Comparison of ENCODE assay signal across 14 cellular contexts in the genomic region with DNA sequence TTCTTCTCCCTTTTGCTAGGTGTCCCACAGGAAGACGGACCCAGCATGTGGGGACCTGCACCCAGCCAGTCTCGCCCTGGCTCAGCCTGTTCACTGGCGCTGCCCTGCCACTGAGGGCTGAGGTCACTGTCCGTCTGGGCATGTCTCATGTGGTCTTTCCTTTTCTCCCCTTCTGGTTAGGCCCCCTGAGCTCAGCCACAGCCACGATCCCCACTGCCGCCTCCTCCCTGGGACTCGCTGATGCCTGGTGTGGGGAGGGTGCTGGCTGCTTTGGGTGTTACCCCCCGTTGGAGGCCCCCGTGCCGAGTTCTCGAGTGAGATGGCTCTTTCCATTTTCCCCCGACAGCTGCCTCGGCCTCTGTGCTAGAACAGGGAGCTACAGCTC. TPM values are rescaled to one million over a fixed set of nuclear protein-coding genes. Genes with fewer than 3 reads are reported as not detected.
A peak's percentile ranks its signal among the peaks of the same experiment; 100 is the strongest.
DNase-seq lines count a peak whose midpoint lies in the region; ATAC-seq and TF ChIP-seq lines count a peak whose summit lies in the region.
"Had no signal": no experiment of that assay in that cellular context is flagged by ENCODE, and none has a peak within 500 bp of the region (broad histone marks: within the 10 kb centered on the region; RNA-seq: fewer than 3 reads in every experiment).

No MANE protein-coding gene starts in this region.

- peak overlapping the region; percentile 53 for H3K27ac Mint-ChIP-seq in dendritic cell treated with granulocyte-macrophage colony-stimulating factor and Interleukin-4, amounts not matched to agents 40 ng/mL and 50 ng/mL, for 4 days
- no peak overlapping the region for H3K27ac Mint-ChIP-seq in activated CD4-positive, alpha-beta memory T cell treated with anti-CD3 and anti-CD28 coated beads, Interleukin-2, amount 10 ng/mL, durations not matched to agents 7 days and 5 days

- intact Hi-C loops in dendritic cell treated with granulocyte-macrophage colony-stimulating factor and Interleukin-4, amounts not matched to agents 40 ng/mL and 50 ng/mL, for 4 days (cut with micrococcal nuclease), result no loop called here

- H3K27ac ChIP-seq in muscle layer of colon (ENCODE audit: low read depth, low read length) (peak overlapping the region; percentile 16), tibial nerve (peak overlapping the region in 3 of 4 donors; percentile 62 to 86 (median 85))
- H3K27ac ChIP-seq: neutrophil had no signal

- H3K36me3 ChIP-seq in muscle layer of colon (ENCODE audit: insufficient read depth, low read length) (peaks cover 4% of the 10 kb centered on the region), tibial nerve (peaks cover 0 to 25% (median 0%) of the 10 kb centered on the region in 3 donors)

- CTCF ChIA-PET in activated CD4-positive, alpha-beta memory T cell treated with anti-CD3 and anti-CD28 coated beads, Interleukin-2, amount 10 ng/mL, durations not matched to agents 7 days and 5 days (lab: Charles Lee), result no interaction called here

- H3K36me3 Mint-ChIP-seq in dendritic cell treated with granulocyte-macrophage colony-stimulating factor and Interleukin-4, amounts not matched to agents 40 ng/mL and 50 ng/mL, for 4 days (ENCODE audit: low read depth), result peaks cover 32% of the 10 kb centered on the region
- H3K36me3 Mint-ChIP-seq in activated CD4-positive, alpha-beta memory T cell treated with anti-CD3 and anti-CD28 coated beads, Interleukin-2, amount 10 ng/mL, durations not matched to agents 7 days and 5 days (ENCODE audit: low read depth), result peaks cover 2% of the 10 kb centered on the region

- peaks cover 44% of the 10 kb centered on the region for H3K4me1 Mint-ChIP-seq in dendritic cell treated with granulocyte-macrophage colony-stimulating factor and Interleukin-4, amounts not matched to agents 40 ng/mL and 50 ng/mL, for 4 days (ENCODE audit: low read depth)
- peaks cover 15% of the 10 kb centered on the region for H3K4me1 Mint-ChIP-seq in activated CD4-positive, alpha-beta memory T cell treated with anti-CD3 and anti-CD28 coated beads, Interleukin-2, amount 10 ng/mL, durations not matched to agents 7 days and 5 days

- DNase-seq in tibial nerve (ENCODE audit: low spot score in 2 of 2), result no peak
- DNase-seq in COR-L47 (lab: John Stamatoyannopoulos, UW), result no peak
- no peak for DNase-seq in UCSD-AML1 (lab: John Stamatoyannopoulos, UW; ENCODE audit: unreplicated experiment)
- no peak for DNase-seq in activated CD4-positive, alpha-beta memory T cell treated with anti-CD3 and anti-CD28 coated beads, Interleukin-2, amount 10 ng/mL, durations not matched to agents 7 days and 5 days
- DNase-seq: islet precursor cell, NCI-H1092, NCI-H69, SHP77 treated with DMSO at 0.1 percent for 48 hours had no signal

- POLR2A ChIA-PET in activated CD4-positive, alpha-beta memory T cell treated with anti-CD3 and anti-CD28 coated beads, Interleukin-2, amount 10 ng/mL, durations not matched to agents 7 days and 5 days (lab: Charles Lee), result interaction anchor here (1.2 to 1.8 kb wide), 3 partner anchors 8 to 51 kb away, joined by 3 to 4 read pairs (median 3); a partner anchor contains a TSS

- H3K4me1 ChIP-seq in muscle layer of colon (ENCODE audit: insufficient read depth, low read length) (peaks cover 23% of the 10 kb centered on the region), tibial nerve (peaks cover 0 to 23% (median 13%) of the 10 kb centered on the region in 4 donors)

- 66 to 78% methylated on average over 12 to 13 of the region's 13 CpGs for WGBS in tibial nerve, 2 donors

- no peak for TF ChIP-seq EP300 in tibial nerve (IDR thresholded peaks at IDR 0.05)

- no peak overlapping the region for H3K4me3 Mint-ChIP-seq in dendritic cell treated with granulocyte-macrophage colony-stimulating factor and Interleukin-4, amounts not matched to agents 40 ng/mL and 50 ng/mL, for 4 days
- H3K4me3 Mint-ChIP-seq in activated CD4-positive, alpha-beta memory T cell treated with anti-CD3 and anti-CD28 coated beads, Interleukin-2, amount 10 ng/mL, durations not matched to agents 7 days and 5 days, result no peak overlapping the region
- H3K4me3 Mint-ChIP-seq: WTC11 had no signal

- no peak overlapping the region for H3K9ac ChIP-seq in muscle layer of colon (ENCODE audit: low read length)

- TF ChIP-seq CTCF in tibial nerve (IDR thresholded peaks at IDR 0.05), result no peak

- peaks cover 20% of the 10 kb centered on the region for H3K27me3 Mint-ChIP-seq in dendritic cell treated with granulocyte-macrophage colony-stimulating factor and Interleukin-4, amounts not matched to agents 40 ng/mL and 50 ng/mL, for 4 days
- H3K27me3 Mint-ChIP-seq in activated CD4-positive, alpha-beta memory T cell treated with anti-CD3 and anti-CD28 coated beads, Interleukin-2, amount 10 ng/mL, durations not matched to agents 7 days and 5 days, result peaks cover 14% of the 10 kb centered on the region

- H3K9me3 Mint-ChIP-seq in dendritic cell treated with granulocyte-macrophage colony-stimulating factor and Interleukin-4, amounts not matched to agents 40 ng/mL and 50 ng/mL, for 4 days, result no peaks in the 10 kb centered on the region
- no peaks in the 10 kb centered on the region for H3K9me3 Mint-ChIP-seq in activated CD4-positive, alpha-beta memory T cell treated with anti-CD3 and anti-CD28 coated beads, Interleukin-2, amount 10 ng/mL, durations not matched to agents 7 days and 5 days
- H3K9me3 Mint-ChIP-seq: WTC11 had no signal

- H3K27me3 ChIP-seq in muscle layer of colon (ENCODE audit: control insufficient read depth in 1 of 2, insufficient read depth in 2 of 2, low read length in 2 of 2) (no peaks in the 10 kb centered on the region), tibial nerve (no peaks in the 10 kb centered on the region)

- no peak overlapping the region for H3K4me3 ChIP-seq in muscle layer of colon (ENCODE audit: low read depth in 1 of 2, low read length in 2 of 2)
- H3K4me3 ChIP-seq in tibial nerve, result no peak overlapping the region

- H3K9me3 ChIP-seq in muscle layer of colon (ENCODE audit: low read length) (no peaks in the 10 kb centered on the region), tibial nerve (no peaks in the 10 kb centered on the region)
- H3K9me3 ChIP-seq: neutrophil had no signal

- ATAC-seq in SK-N-SH treated with all-trans-retinoic acid at 6 μM for 48 hours, result peak; percentile 3; the same call in 2 of the 3 replicates

- TF ChIP-seq POLR2A in tibial nerve (IDR thresholded peaks at IDR 0.05), result no peak

TF ChIP-seq in SK-N-SH treated with all-trans-retinoic acid at 6 μM for 48 hours, 23 proteins besides CTCF, POLR2A, EP300 and RAD21:
- TF ChIP-seq, protein P1, sequence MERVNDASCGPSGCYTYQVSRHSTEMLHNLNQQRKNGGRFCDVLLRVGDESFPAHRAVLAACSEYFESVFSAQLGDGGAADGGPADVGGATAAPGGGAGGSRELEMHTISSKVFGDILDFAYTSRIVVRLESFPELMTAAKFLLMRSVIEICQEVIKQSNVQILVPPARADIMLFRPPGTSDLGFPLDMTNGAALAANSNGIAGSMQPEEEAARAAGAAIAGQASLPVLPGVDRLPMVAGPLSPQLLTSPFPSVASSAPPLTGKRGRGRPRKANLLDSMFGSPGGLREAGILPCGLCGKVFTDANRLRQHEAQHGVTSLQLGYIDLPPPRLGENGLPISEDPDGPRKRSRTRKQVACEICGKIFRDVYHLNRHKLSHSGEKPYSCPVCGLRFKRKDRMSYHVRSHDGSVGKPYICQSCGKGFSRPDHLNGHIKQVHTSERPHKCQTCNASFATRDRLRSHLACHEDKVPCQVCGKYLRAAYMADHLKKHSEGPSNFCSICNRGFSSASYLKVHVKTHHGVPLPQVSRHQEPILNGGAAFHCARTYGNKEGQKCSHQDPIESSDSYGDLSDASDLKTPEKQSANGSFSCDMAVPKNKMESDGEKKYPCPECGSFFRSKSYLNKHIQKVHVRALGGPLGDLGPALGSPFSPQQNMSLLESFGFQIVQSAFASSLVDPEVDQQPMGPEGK (CRISPR knock-in tag; IDR thresholded peaks at IDR 0.05; ENCODE audit: borderline replicate concordance), result no peak
- no peak for TF ChIP-seq OSR1 (CRISPR knock-in tag; IDR thresholded peaks at IDR 0.05)
- no peak for TF ChIP-seq ISL1 (CRISPR knock-in tag; IDR thresholded peaks at IDR 0.05)
- TF ChIP-seq, protein P2, sequence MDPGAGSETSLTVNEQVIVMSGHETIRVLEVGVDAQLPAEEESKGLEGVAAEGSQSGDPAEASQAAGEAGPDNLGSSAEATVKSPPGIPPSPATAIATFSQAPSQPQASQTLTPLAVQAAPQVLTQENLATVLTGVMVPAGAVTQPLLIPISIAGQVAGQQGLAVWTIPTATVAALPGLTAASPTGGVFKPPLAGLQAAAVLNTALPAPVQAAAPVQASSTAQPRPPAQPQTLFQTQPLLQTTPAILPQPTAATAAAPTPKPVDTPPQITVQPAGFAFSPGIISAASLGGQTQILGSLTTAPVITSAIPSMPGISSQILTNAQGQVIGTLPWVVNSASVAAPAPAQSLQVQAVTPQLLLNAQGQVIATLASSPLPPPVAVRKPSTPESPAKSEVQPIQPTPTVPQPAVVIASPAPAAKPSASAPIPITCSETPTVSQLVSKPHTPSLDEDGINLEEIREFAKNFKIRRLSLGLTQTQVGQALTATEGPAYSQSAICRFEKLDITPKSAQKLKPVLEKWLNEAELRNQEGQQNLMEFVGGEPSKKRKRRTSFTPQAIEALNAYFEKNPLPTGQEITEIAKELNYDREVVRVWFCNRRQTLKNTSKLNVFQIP (CRISPR knock-in tag; IDR thresholded peaks at IDR 0.05; ENCODE audit: borderline replicate concordance, low read depth), result no peak
- TF ChIP-seq CSDC2 (CRISPR knock-in tag; IDR thresholded peaks at IDR 0.05), result no peak
- TF ChIP-seq GLIS3 (CRISPR knock-in tag; IDR thresholded peaks at IDR 0.05), result no peak

RNA-seq across cellular contexts. Expression of a gene that starts 14.8 kb away (rescaled TPM):
- total RNA-seq in tibial nerve, result 10 to 100 TPM in 3 of 4 donors, 1 to 10 TPM in 1; 9.8 to 25.1 (median 16.2) TPM
- total RNA-seq in activated CD4-positive, alpha-beta memory T cell treated with anti-CD3 and anti-CD28 coated beads, Interleukin-2, amount 10 ng/mL, durations not matched to agents 7 days and 5 days, result 1 to 10 TPM; 6.0 to 6.2 TPM

RNA-seq across cellular contexts. Expression of a gene that starts 49.9 kb away (rescaled TPM):
- total RNA-seq in tibial nerve, result 10 to 100 TPM; 64.5 to 89.7 (median 78.9) TPM
- total RNA-seq in activated CD4-positive, alpha-beta memory T cell treated with anti-CD3 and anti-CD28 coated beads, Interleukin-2, amount 10 ng/mL, durations not matched to agents 7 days and 5 days, result 10 to 100 TPM; 62.2 to 66.2 TPM

RNA-seq across cellular contexts. Expression of a gene that starts 59.6 kb away (rescaled TPM):
- 10 to 100 TPM; 51.3 to 81.2 (median 63.5) TPM for total RNA-seq in tibial nerve
- total RNA-seq in activated CD4-positive, alpha-beta memory T cell treated with anti-CD3 and anti-CD28 coated beads, Interleukin-2, amount 10 ng/mL, durations not matched to agents 7 days and 5 days, result not detected
- total RNA-seq: H4 had no signal

Comparison
In these comparisons a context has a peak if more than half of its experiments do, and no peak if none do; other contexts are left out.
1. RNA of a gene that starts 59.6 kb away (total RNA-seq): 51.3 to 81.2 TPM in tibial nerve; not detected in activated CD4-positive, alpha-beta memory T cell treated with anti-CD3 and anti-CD28 coated beads, Interleukin-2, amount 10 ng/mL, durations not matched to agents 7 days and 5 days; every median in the first group is over 10 times any median in the second.